1 cellular context compared by ENCODE assay signal in genomic region chr5:180640765-180641565, GRCh38.
TF ChIP-seq lines count a peak whose summit lies in the region.

No MANE protein-coding gene starts in this region.

TF ChIP-seq in WTC11, 78 proteins besides CTCF, POLR2A, EP300 and RAD21 (continued from another document):
- TF ChIP-seq, protein P1, sequence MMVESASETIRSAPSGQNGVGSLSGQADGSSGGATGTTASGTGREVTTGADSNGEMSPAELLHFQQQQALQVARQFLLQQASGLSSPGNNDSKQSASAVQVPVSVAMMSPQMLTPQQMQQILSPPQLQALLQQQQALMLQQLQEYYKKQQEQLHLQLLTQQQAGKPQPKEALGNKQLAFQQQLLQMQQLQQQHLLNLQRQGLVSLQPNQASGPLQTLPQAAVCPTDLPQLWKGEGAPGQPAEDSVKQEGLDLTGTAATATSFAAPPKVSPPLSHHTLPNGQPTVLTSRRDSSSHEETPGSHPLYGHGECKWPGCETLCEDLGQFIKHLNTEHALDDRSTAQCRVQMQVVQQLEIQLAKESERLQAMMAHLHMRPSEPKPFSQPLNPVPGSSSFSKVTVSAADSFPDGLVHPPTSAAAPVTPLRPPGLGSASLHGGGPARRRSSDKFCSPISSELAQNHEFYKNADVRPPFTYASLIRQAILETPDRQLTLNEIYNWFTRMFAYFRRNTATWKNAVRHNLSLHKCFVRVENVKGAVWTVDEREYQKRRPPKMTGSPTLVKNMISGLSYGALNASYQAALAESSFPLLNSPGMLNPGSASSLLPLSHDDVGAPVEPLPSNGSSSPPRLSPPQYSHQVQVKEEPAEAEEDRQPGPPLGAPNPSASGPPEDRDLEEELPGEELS (CRISPR knock-in tag; IDR thresholded peaks at IDR 0.05) = no peak
- TF ChIP-seq RELA (CRISPR knock-in tag; IDR thresholded peaks at IDR 0.05; ENCODE audit: borderline replicate concordance) = no peak
- TF ChIP-seq, protein P2, sequence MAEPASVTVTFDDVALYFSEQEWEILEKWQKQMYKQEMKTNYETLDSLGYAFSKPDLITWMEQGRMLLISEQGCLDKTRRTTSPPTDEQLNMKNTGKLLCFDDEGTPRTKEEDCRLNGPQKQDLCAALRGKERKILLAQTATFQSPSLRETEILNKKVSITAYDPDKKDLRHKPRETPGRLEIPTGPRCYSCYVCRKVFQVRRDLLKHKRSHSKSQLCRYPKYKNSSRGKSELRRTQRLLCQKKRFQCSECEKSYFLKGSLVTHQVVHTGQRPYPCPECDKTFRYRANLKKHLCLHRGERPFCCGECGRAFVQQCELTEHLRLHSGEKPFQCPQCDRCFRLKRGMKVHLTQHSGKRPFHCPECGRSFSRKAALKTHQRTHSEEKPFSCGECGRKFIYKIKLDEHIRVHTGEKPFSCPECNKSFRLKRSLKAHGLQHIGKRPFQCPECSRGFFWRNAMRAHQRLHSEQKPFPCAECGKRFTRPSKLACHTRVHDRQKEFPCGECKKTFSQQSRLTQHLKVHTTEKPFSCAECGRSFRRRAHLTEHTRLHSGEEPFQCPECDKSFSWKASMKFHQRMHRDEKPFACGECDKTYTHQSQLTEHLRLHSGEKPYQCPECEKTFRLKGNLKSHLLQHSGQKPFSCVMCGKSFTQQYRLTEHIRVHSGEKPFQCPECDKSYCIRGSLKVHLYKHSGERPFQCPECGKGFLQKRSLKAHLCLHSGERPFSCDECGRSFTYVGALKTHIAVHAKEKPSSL (CRISPR knock-in tag; conservative IDR thresholded peaks at IDR 0.05) = no peak
- TF ChIP-seq KAT7 (CRISPR knock-in tag; IDR thresholded peaks at IDR 0.05; ENCODE audit: borderline replicate concordance) = no peak
- TF ChIP-seq PREB (CRISPR knock-in tag; IDR thresholded peaks at IDR 0.05; ENCODE audit: borderline replicate concordance) = no peak
- TF ChIP-seq USF2 (CRISPR knock-in tag; IDR thresholded peaks at IDR 0.05) = no peak
- no peak for TF ChIP-seq NR1H2 (CRISPR knock-in tag; IDR thresholded peaks at IDR 0.05)
- TF ChIP-seq, protein P3, sequence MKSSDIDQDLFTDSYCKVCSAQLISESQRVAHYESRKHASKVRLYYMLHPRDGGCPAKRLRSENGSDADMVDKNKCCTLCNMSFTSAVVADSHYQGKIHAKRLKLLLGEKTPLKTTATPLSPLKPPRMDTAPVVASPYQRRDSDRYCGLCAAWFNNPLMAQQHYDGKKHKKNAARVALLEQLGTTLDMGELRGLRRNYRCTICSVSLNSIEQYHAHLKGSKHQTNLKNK (CRISPR knock-in tag; IDR thresholded peaks at IDR 0.05) = no peak
- TF ChIP-seq HMGXB4 (CRISPR knock-in tag; IDR thresholded peaks at IDR 0.05) = no peak
- TF ChIP-seq, protein P4, sequence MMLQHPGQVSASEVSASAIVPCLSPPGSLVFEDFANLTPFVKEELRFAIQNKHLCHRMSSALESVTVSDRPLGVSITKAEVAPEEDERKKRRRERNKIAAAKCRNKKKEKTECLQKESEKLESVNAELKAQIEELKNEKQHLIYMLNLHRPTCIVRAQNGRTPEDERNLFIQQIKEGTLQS (CRISPR knock-in tag; conservative IDR thresholded peaks at IDR 0.05) = no peak
- TF ChIP-seq STAT6 (CRISPR knock-in tag; conservative IDR thresholded peaks at IDR 0.05; ENCODE audit: low read depth) = no peak
- no peak for TF ChIP-seq ZNF317 (CRISPR knock-in tag; IDR thresholded peaks at IDR 0.05; ENCODE audit: borderline replicate concordance, low read depth)
- TF ChIP-seq, protein P5, sequence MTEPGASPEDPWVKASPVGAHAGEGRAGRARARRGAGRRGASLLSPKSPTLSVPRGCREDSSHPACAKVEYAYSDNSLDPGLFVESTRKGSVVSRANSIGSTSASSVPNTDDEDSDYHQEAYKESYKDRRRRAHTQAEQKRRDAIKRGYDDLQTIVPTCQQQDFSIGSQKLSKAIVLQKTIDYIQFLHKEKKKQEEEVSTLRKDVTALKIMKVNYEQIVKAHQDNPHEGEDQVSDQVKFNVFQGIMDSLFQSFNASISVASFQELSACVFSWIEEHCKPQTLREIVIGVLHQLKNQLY (CRISPR knock-in tag; IDR thresholded peaks at IDR 0.05) = no peak
- no peak for TF ChIP-seq MYBL2 (CRISPR knock-in tag; IDR thresholded peaks at IDR 0.05)
- no peak for TF ChIP-seq CREM (CRISPR knock-in tag; IDR thresholded peaks at IDR 0.05)
- TF ChIP-seq, protein P6, sequence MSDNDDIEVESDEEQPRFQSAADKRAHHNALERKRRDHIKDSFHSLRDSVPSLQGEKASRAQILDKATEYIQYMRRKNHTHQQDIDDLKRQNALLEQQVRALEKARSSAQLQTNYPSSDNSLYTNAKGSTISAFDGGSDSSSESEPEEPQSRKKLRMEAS (CRISPR knock-in tag; IDR thresholded peaks at IDR 0.05) = no peak
- no peak for TF ChIP-seq IRF2 (CRISPR knock-in tag; IDR thresholded peaks at IDR 0.05; ENCODE audit: borderline replicate concordance, low read depth)
